In the genomic region with DNA sequence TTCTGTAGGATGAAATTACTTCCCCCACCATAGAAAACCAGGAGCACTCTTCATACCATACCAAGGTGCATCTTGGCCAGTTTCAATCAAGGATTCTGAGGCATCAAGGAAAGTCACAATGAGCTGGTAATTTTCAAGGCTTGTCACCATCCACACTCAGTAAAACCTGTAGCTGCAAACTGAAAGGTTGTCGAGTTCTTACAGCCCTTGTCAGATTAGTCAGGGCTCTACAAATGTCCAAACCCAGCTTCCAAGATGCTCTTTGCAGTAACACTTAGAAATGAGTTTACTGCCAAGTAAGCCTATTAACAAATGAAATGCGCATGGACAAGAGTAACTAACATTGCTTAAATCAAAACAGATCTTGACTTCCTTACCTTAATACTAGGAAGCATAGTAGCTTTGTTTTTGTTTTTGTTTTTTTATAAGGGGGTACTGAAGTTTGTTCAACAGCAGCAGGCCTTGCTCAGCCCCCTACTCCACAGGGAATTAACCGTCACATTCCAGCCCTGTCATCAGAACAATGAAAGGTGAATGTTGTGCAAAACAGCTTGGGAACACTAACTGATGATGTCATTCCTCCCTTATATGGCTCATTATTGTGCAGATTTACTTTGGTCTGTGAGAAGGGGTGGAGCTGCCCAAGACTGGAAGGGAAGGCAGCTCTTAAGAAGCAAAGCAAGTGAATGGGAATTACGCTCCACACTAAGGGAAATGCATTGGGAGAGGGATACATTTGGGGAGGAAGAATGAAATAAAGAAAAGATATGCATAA, we compare ENCODE assay signal across 1 cellular context.
A peak's percentile ranks its signal among the peaks of the same experiment; 100 is the strongest.
TF ChIP-seq lines count a peak whose summit lies in the region.

No MANE protein-coding gene starts in this region.

TF ChIP-seq in H1, 55 proteins besides CTCF, POLR2A, EP300 and RAD21:
- peak; percentile 85; the same call in 1 of the 2 replicates for TF ChIP-seq POU5F1 (IDR thresholded peaks at IDR 0.05; ENCODE audit: low read depth, low read length)
- peak; percentile 25; the same call in 1 of the 2 replicates for TF ChIP-seq MAFK (IDR thresholded peaks at IDR 0.05; ENCODE audit: low read depth, low read length)
- peak; percentile 95 for TF ChIP-seq CEBPB (IDR thresholded peaks at IDR 0.05; ENCODE audit: low read depth, low read length)
- peak; percentile 78 for TF ChIP-seq TBP (IDR thresholded peaks at IDR 0.05; ENCODE audit: low read depth, low read length)
- TF ChIP-seq, protein P1, sequence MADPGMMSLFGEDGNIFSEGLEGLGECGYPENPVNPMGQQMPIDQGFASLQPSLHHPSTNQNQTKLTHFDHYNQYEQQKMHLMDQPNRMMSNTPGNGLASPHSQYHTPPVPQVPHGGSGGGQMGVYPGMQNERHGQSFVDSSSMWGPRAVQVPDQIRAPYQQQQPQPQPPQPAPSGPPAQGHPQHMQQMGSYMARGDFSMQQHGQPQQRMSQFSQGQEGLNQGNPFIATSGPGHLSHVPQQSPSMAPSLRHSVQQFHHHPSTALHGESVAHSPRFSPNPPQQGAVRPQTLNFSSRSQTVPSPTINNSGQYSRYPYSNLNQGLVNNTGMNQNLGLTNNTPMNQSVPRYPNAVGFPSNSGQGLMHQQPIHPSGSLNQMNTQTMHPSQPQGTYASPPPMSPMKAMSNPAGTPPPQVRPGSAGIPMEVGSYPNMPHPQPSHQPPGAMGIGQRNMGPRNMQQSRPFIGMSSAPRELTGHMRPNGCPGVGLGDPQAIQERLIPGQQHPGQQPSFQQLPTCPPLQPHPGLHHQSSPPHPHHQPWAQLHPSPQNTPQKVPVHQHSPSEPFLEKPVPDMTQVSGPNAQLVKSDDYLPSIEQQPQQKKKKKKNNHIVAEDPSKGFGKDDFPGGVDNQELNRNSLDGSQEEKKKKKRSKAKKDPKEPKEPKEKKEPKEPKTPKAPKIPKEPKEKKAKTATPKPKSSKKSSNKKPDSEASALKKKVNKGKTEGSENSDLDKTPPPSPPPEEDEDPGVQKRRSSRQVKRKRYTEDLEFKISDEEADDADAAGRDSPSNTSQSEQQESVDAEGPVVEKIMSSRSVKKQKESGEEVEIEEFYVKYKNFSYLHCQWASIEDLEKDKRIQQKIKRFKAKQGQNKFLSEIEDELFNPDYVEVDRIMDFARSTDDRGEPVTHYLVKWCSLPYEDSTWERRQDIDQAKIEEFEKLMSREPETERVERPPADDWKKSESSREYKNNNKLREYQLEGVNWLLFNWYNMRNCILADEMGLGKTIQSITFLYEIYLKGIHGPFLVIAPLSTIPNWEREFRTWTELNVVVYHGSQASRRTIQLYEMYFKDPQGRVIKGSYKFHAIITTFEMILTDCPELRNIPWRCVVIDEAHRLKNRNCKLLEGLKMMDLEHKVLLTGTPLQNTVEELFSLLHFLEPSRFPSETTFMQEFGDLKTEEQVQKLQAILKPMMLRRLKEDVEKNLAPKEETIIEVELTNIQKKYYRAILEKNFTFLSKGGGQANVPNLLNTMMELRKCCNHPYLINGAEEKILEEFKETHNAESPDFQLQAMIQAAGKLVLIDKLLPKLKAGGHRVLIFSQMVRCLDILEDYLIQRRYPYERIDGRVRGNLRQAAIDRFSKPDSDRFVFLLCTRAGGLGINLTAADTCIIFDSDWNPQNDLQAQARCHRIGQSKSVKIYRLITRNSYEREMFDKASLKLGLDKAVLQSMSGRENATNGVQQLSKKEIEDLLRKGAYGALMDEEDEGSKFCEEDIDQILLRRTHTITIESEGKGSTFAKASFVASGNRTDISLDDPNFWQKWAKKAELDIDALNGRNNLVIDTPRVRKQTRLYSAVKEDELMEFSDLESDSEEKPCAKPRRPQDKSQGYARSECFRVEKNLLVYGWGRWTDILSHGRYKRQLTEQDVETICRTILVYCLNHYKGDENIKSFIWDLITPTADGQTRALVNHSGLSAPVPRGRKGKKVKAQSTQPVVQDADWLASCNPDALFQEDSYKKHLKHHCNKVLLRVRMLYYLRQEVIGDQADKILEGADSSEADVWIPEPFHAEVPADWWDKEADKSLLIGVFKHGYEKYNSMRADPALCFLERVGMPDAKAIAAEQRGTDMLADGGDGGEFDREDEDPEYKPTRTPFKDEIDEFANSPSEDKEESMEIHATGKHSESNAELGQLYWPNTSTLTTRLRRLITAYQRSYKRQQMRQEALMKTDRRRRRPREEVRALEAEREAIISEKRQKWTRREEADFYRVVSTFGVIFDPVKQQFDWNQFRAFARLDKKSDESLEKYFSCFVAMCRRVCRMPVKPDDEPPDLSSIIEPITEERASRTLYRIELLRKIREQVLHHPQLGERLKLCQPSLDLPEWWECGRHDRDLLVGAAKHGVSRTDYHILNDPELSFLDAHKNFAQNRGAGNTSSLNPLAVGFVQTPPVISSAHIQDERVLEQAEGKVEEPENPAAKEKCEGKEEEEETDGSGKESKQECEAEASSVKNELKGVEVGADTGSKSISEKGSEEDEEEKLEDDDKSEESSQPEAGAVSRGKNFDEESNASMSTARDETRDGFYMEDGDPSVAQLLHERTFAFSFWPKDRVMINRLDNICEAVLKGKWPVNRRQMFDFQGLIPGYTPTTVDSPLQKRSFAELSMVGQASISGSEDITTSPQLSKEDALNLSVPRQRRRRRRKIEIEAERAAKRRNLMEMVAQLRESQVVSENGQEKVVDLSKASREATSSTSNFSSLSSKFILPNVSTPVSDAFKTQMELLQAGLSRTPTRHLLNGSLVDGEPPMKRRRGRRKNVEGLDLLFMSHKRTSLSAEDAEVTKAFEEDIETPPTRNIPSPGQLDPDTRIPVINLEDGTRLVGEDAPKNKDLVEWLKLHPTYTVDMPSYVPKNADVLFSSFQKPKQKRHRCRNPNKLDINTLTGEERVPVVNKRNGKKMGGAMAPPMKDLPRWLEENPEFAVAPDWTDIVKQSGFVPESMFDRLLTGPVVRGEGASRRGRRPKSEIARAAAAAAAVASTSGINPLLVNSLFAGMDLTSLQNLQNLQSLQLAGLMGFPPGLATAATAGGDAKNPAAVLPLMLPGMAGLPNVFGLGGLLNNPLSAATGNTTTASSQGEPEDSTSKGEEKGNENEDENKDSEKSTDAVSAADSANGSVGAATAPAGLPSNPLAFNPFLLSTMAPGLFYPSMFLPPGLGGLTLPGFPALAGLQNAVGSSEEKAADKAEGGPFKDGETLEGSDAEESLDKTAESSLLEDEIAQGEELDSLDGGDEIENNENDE (IDR thresholded peaks at IDR 0.05; ENCODE audit: insufficient replicate concordance, low read length), result peak; percentile 87
- TF ChIP-seq FOSL1 (IDR thresholded peaks at IDR 0.05; ENCODE audit: insufficient read depth, low read depth, low read length), result no peak
- TF ChIP-seq ASH2L (IDR thresholded peaks at IDR 0.05; ENCODE audit: low read length), result peak; percentile 82
- no peak for TF ChIP-seq EZH2 (IDR thresholded peaks at IDR 0.05; ENCODE audit: low read depth, low read length, severe bottlenecking)
- TF ChIP-seq, protein P2, sequence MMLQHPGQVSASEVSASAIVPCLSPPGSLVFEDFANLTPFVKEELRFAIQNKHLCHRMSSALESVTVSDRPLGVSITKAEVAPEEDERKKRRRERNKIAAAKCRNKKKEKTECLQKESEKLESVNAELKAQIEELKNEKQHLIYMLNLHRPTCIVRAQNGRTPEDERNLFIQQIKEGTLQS (IDR thresholded peaks at IDR 0.05; ENCODE audit: insufficient read depth, low read depth, low read length), result peak; percentile 48; the same call in 1 of the 2 replicates
- TF ChIP-seq RBBP5 (IDR thresholded peaks at IDR 0.05; ENCODE audit: borderline replicate concordance, low read depth, low read length), result no peak
- TF ChIP-seq, protein P3, sequence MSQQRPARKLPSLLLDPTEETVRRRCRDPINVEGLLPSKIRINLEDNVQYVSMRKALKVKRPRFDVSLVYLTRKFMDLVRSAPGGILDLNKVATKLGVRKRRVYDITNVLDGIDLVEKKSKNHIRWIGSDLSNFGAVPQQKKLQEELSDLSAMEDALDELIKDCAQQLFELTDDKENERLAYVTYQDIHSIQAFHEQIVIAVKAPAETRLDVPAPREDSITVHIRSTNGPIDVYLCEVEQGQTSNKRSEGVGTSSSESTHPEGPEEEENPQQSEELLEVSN (IDR thresholded peaks at IDR 0.05), result no peak
- TF ChIP-seq CTBP2 (IDR thresholded peaks at IDR 0.05; ENCODE audit: borderline replicate concordance, insufficient read depth, insufficient read length, low read length), result no peak
- peak; percentile 61; the same call in 1 of the 2 replicates for TF ChIP-seq YY1 (IDR thresholded peaks at IDR 0.05; ENCODE audit: low read depth, low read length)
- TF ChIP-seq POLR2AphosphoS5 (IDR thresholded peaks at IDR 0.05; ENCODE audit: low read depth, low read length), result peak; percentile 80
- TF ChIP-seq, protein P4, sequence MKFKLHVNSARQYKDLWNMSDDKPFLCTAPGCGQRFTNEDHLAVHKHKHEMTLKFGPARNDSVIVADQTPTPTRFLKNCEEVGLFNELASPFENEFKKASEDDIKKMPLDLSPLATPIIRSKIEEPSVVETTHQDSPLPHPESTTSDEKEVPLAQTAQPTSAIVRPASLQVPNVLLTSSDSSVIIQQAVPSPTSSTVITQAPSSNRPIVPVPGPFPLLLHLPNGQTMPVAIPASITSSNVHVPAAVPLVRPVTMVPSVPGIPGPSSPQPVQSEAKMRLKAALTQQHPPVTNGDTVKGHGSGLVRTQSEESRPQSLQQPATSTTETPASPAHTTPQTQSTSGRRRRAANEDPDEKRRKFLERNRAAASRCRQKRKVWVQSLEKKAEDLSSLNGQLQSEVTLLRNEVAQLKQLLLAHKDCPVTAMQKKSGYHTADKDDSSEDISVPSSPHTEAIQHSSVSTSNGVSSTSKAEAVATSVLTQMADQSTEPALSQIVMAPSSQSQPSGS (IDR thresholded peaks at IDR 0.05; ENCODE audit: low read length), result peak; percentile 100
- peak; percentile 88; the same call in 1 of the 2 replicates for TF ChIP-seq TCF12 (IDR thresholded peaks at IDR 0.05; ENCODE audit: low read depth, low read length)
- TF ChIP-seq GABPA (IDR thresholded peaks at IDR 0.05; ENCODE audit: borderline replicate concordance, insufficient read depth, low read length), result no peak
- TF ChIP-seq SAP30 (IDR thresholded peaks at IDR 0.05; ENCODE audit: insufficient read depth, insufficient replicate concordance, low read length), result peak; percentile 86
- TF ChIP-seq TAF1 (IDR thresholded peaks at IDR 0.05; ENCODE audit: low read depth, low read length), result peak; percentile 66
- TF ChIP-seq BRCA1 (IDR thresholded peaks at IDR 0.05; ENCODE audit: low read depth, low read length), result no peak
- 0 out of 2 replicates have a peak, but pooled peaks have one; percentile 46 for TF ChIP-seq CHD2 (IDR thresholded peaks at IDR 0.05; ENCODE audit: low read length)
- peak; percentile 90 to 98; a peak in 3 of 4 replicates for TF ChIP-seq SIN3A (conservative IDR thresholded peaks at IDR 0.05 in 1 of 2, IDR thresholded peaks at IDR 0.05 in 1 of 2; ENCODE audit: low read depth in 1 of 2, low read length in 2 of 2)
- peak; percentile 100 for TF ChIP-seq TEAD4 (IDR thresholded peaks at IDR 0.05; ENCODE audit: low read depth, low read length)
- TF ChIP-seq HDAC2 (IDR thresholded peaks at IDR 0.05; ENCODE audit: borderline replicate concordance in 1 of 2, low read depth in 2 of 2, low read length in 2 of 2), result peak in 1 of 2 experiments; percentile 76; a peak in 1 of 4 replicates
- TF ChIP-seq BCL11A (IDR thresholded peaks at IDR 0.05; ENCODE audit: low read depth in 2 of 2, low read length in 2 of 2), result peak in 1 of 2 experiments; percentile 85
- TF ChIP-seq NANOG (IDR thresholded peaks at IDR 0.05; ENCODE audit: insufficient read depth, low read depth, low read length, poor library complexity, severe bottlenecking), result peak; percentile 91
- peak; percentile 94 for TF ChIP-seq CREB1 (IDR thresholded peaks at IDR 0.05)
- TF ChIP-seq SP1 (IDR thresholded peaks at IDR 0.05; ENCODE audit: low read depth, low read length), result peak; percentile 96
- peak; percentile 99 for TF ChIP-seq JUN (IDR thresholded peaks at IDR 0.05; ENCODE audit: low read depth, low read length)
- peak; percentile 92 for TF ChIP-seq SRF (IDR thresholded peaks at IDR 0.05; ENCODE audit: low read depth, low read length)
- TF ChIP-seq, protein P5, sequence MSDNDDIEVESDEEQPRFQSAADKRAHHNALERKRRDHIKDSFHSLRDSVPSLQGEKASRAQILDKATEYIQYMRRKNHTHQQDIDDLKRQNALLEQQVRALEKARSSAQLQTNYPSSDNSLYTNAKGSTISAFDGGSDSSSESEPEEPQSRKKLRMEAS (IDR thresholded peaks at IDR 0.05), result 0 out of 2 replicates have a peak, but pooled peaks have one; percentile 27
- TF ChIP-seq TAF7 (optimal IDR thresholded peaks at IDR 0.05; ENCODE audit: borderline replicate concordance, low read depth, low read length), result peak; percentile 58
- TF ChIP-seq JUND (IDR thresholded peaks at IDR 0.05; ENCODE audit: low read length), result peak; percentile 97
- no peak for TF ChIP-seq BACH1 (IDR thresholded peaks at IDR 0.05; ENCODE audit: low read length)
- TF ChIP-seq ZNF274 (IDR thresholded peaks at IDR 0.05; ENCODE audit: borderline replicate concordance, extremely low read depth, low read length), result no peak
TF ChIP-seq in H1: peak in this region for 26.
